In genomic region chr7:1576521-1577253, GRCh38 we compare ENCODE assay signal across 22 cellular contexts. TPM values are rescaled to one million over a fixed set of nuclear protein-coding genes. Genes with fewer than 3 reads are reported as not detected.
DNase-seq lines count a peak whose midpoint lies in the region; ATAC-seq and TF ChIP-seq lines count a peak whose summit lies in the region.
"Had no signal": no experiment of that assay in that cellular context is flagged by ENCODE, and none has a peak within 500 bp of the region (broad histone marks: within the 10 kb centered on the region; RNA-seq: fewer than 3 reads in every experiment).

No MANE protein-coding gene starts in this region.

- H4K91ac ChIP-seq in neuronal stem cell (ENCODE audit: low read depth, low read length, poor library complexity): no peak overlapping the region

- H3K79me1 ChIP-seq in neuronal stem cell (ENCODE audit: low read depth, low read length): no peaks in the 10 kb centered on the region

- H3K4me2 ChIP-seq in neuronal stem cell (ENCODE audit: insufficient read depth, low read length, poor library complexity, severe bottlenecking): no peak overlapping the region

- H4K8ac ChIP-seq in neuronal stem cell (ENCODE audit: low read depth, low read length): no peak overlapping the region

- TF ChIP-seq CTCF in WTC11 (IDR thresholded peaks at IDR 0.05): no peak
- no peak for TF ChIP-seq CTCF in tibial nerve (IDR thresholded peaks at IDR 0.05)
- no peak for TF ChIP-seq CTCF in gastroesophageal sphincter (IDR thresholded peaks at IDR 0.05)

- no peak overlapping the region for H2BK120ac ChIP-seq in neuronal stem cell (ENCODE audit: low read depth, low read length)

- POLR2A ChIA-PET in WTC11 (lab: Charles Lee): no interaction called here

- H3K18ac ChIP-seq in neuronal stem cell (ENCODE audit: low read length): no peak overlapping the region

- H2BK12ac ChIP-seq in neuronal stem cell (ENCODE audit: low read length): no peak overlapping the region

- TF ChIP-seq POLR2A in tibial nerve (IDR thresholded peaks at IDR 0.05): no peak
- TF ChIP-seq POLR2A in gastroesophageal sphincter (IDR thresholded peaks at IDR 0.05): no peak

- no peak overlapping the region for H2AK5ac ChIP-seq in neuronal stem cell (ENCODE audit: low read depth, low read length)

- peak; percentile 10 for DNase-seq in left ventricle myocardium superior
- no peak for DNase-seq in left cardiac atrium
- DNase-seq in WTC11 (ENCODE audit: low spot score): peak; percentile 54
- peak; percentile 95 for DNase-seq in iPS DF 4.7 (ENCODE audit: extremely low read depth, low spot score)
- no peak for DNase-seq in neuronal stem cell (ENCODE audit: low spot score)
- no peak for DNase-seq in tibial nerve (ENCODE audit: low spot score in 2 of 2)
- DNase-seq in activated CD8-positive, alpha-beta memory T cell treated with anti-CD3 and anti-CD28 coated beads for 24 hours: no peak
- DNase-seq: Calu3, DMS153, GOT3, Karpas-422, NCI-H1092, NCI-H1417 treated with DMSO at 0.1 percent for 48 hours, NCI-H1694 treated with DMSO at 0.1 percent for 48 hours, NCI-H2081, NCI-H2227 treated with DMSO at 0.1 percent for 48 hours, NCI-H526 treated with DMSO at 0.1 percent for 48 hours, SIG-M5 had no signal

- H3K27ac Mint-ChIP-seq in WTC11: peak overlapping the region; percentile 81

- no peaks in the 10 kb centered on the region for H3K36me3 ChIP-seq in neuronal stem cell (replicated peaks in 1 of 2; ENCODE audit: control insufficient read depth in 2 of 2, insufficient read depth in 2 of 2, low read length in 2 of 2)
- peaks cover 0 to 12% (median 0%) of the 10 kb centered on the region in 3 donors for H3K36me3 ChIP-seq in tibial nerve
- H3K36me3 ChIP-seq in gastroesophageal sphincter: no peaks in the 10 kb centered on the region

- peaks cover 15% of the 10 kb centered on the region for H3K9me3 Mint-ChIP-seq in WTC11

- no peak overlapping the region for H3K9ac ChIP-seq in neuronal stem cell (ENCODE audit: low read depth, low read length, poor library complexity)

- H3K4me3 ChIP-seq in neuronal stem cell (ENCODE audit: low read length in 2 of 2): no peak overlapping the region
- H3K4me3 ChIP-seq in tibial nerve: no peak overlapping the region
- H3K4me3 ChIP-seq in gastroesophageal sphincter: no peak overlapping the region
- H3K4me3 ChIP-seq: SK-N-MC had no signal

- H3K27me3 ChIP-seq in neuronal stem cell (ENCODE audit: control insufficient read depth in 3 of 3, insufficient read depth in 3 of 3, low read depth in 1 of 3, low read length in 3 of 3) (no peaks in the 10 kb centered on the region), tibial nerve (no peaks in the 10 kb centered on the region), gastroesophageal sphincter (no peaks in the 10 kb centered on the region)

- peaks cover 43% of the 10 kb centered on the region for H3K4me1 Mint-ChIP-seq in WTC11

- no peak overlapping the region for H3K4me3 Mint-ChIP-seq in WTC11

- TF ChIP-seq EP300 in tibial nerve (IDR thresholded peaks at IDR 0.05) (no peak), gastroesophageal sphincter (IDR thresholded peaks at IDR 0.05) (no peak)

- CTCF ChIA-PET in WTC11 (lab: Charles Lee): interaction anchor here (1.0 to 1.3 kb wide), 2 partner anchors 103 to 547 kb away, joined by 3 to 6 read pairs; no protein-coding TSS in a partner anchor

- H3K27ac ChIP-seq in neuronal stem cell (replicated peaks; ENCODE audit: low read length) (no peak overlapping the region), tibial nerve (no peak overlapping the region), gastroesophageal sphincter (no peak overlapping the region)
- H3K27ac ChIP-seq: RWPE1, SK-N-MC had no signal

- H3K14ac ChIP-seq in neuronal stem cell (ENCODE audit: low read length): no peak overlapping the region

- no peaks in the 10 kb centered on the region for H3K9me3 ChIP-seq in neuronal stem cell (replicated peaks in 1 of 2; ENCODE audit: control insufficient read depth in 2 of 2, insufficient read depth in 1 of 2, low read depth in 1 of 2, low read length in 2 of 2)
- no peaks in the 10 kb centered on the region for H3K9me3 ChIP-seq in tibial nerve
- no peaks in the 10 kb centered on the region for H3K9me3 ChIP-seq in gastroesophageal sphincter

- peak overlapping the region; percentile 5 for H2BK5ac ChIP-seq in neuronal stem cell (ENCODE audit: low read length)

- intact Hi-C loops in left ventricle myocardium superior (cut with micrococcal nuclease): no loop called here
- intact Hi-C loops in left cardiac atrium (cut with DNase I): loop anchor here (5.0 kb wide), 1 partner anchor 636 kb away; no protein-coding TSS in a partner anchor

- H2BK15ac ChIP-seq in neuronal stem cell (ENCODE audit: low read length): no peak overlapping the region

- no peaks in the 10 kb centered on the region for H3K27me3 Mint-ChIP-seq in WTC11 (ENCODE audit: low read depth)

- ATAC-seq in left ventricle myocardium superior (no peak), left cardiac atrium (no peak), WTC11 (peak; percentile 67), gastroesophageal sphincter (no peak)
- ATAC-seq: Panc1 had no signal

- H3K4me1 ChIP-seq in neuronal stem cell (ENCODE audit: control insufficient read depth in 2 of 2, insufficient read depth in 1 of 2, low read depth in 1 of 2, low read length in 2 of 2) (peaks cover 0 to 2% of the 10 kb centered on the region in 2 donors), tibial nerve (peaks cover 0 to 24% (median 14%) of the 10 kb centered on the region in 4 donors), gastroesophageal sphincter (peaks cover 0 to 14% (median 6%) of the 10 kb centered on the region in 3 donors)

- no peak overlapping the region for H2AFZ ChIP-seq in neuronal stem cell (ENCODE audit: low read length)

- H3K36me3 Mint-ChIP-seq in WTC11: peaks cover 12% of the 10 kb centered on the region

- H3K23ac ChIP-seq in neuronal stem cell (ENCODE audit: low read depth, low read length, poor library complexity): no peak overlapping the region

- no CpG with 5 or more reads among the region's 15 CpGs for WGBS in neuronal stem cell (ENCODE audit: extremely low coverage in 2 of 2, insufficient read length in 2 of 2, insufficient replicate concordance in 1 of 2), 2 donors
- 61 to 69% methylated on average over 15 of the region's 15 CpGs for WGBS in tibial nerve, 2 donors
- WGBS in gastroesophageal sphincter (ENCODE audit: low coverage in 1 of 2), 2 donors: 55 to 58% methylated on average over 7 to 14 of the region's 15 CpGs

- H3K4ac ChIP-seq in neuronal stem cell (ENCODE audit: low read length): no peak overlapping the region

TF ChIP-seq in WTC11, 78 proteins besides CTCF, POLR2A, EP300 and RAD21 (continues in another document):
- TF ChIP-seq MAX (CRISPR knock-in tag; IDR thresholded peaks at IDR 0.05) (peak; percentile 46; the same call in 1 of the 2 replicates), AFF4 (CRISPR knock-in tag; IDR thresholded peaks at IDR 0.05; ENCODE audit: borderline replicate concordance) (no peak), ZNF423 (CRISPR knock-in tag; IDR thresholded peaks at IDR 0.05) (peak; percentile 70; the same call in 1 of the 2 replicates)

RNA-seq across cellular contexts. Expression of gene PSMG3, which starts 6.9 kb away (rescaled TPM):
- 11.8 TPM for total RNA-seq in left ventricle myocardium superior
- total RNA-seq in left cardiac atrium: 10 to 100 TPM; 14.3 to 15.0 TPM
- total RNA-seq in WTC11 (2021): 33.3 to 50.7 TPM (median 45.9 TPM) in 3 replicates
- polyA plus RNA-seq in neuronal stem cell (2013, experiment 1 of 2): 16.9 TPM
- 15.7 TPM for polyA plus RNA-seq in neuronal stem cell (2013, experiment 2 of 2)
- 10 to 100 TPM; 36.3 to 42.3 (median 39.5) TPM for total RNA-seq in tibial nerve
- total RNA-seq in gastroesophageal sphincter: 10 to 100 TPM; 27.7 to 36.6 (median 35.7) TPM

RNA-seq across cellular contexts. Expression of gene TMEM184A, which starts 20.7 kb away (rescaled TPM):
- total RNA-seq in left ventricle myocardium superior (0.22 TPM), left cardiac atrium (under 1 TPM; 0.18 to 0.31 TPM), WTC11 (2021) (1.3 to 1.4 TPM (median 1.3 TPM) in 3 replicates), tibial nerve (1 to 10 TPM in 1 of 4 donors, under 1 TPM in 1, not detected in 2; 0.66 to 2.5 TPM), gastroesophageal sphincter (1 to 10 TPM in 1 of 4 donors, under 1 TPM in 2, not detected in 1; 0.15 to 1.5 (median 0.31) TPM)
- polyA plus RNA-seq in neuronal stem cell (2013, experiment 1 of 2): 0.32 TPM
- 0.28 TPM for polyA plus RNA-seq in neuronal stem cell (2013, experiment 2 of 2)

RNA-seq across cellular contexts. Expression of gene MAFK, which starts 46.2 kb away (rescaled TPM):
- total RNA-seq in left ventricle myocardium superior (47.2 TPM), left cardiac atrium (10 to 100 TPM; 43.6 to 73.1 TPM), WTC11 (2021) (15.7 to 21.7 TPM (median 18.7 TPM) in 3 replicates), tibial nerve (100 to 1,000 TPM in 2 of 4 donors, 10 to 100 TPM in 2; 41.3 to 117 (median 74.5) TPM), gastroesophageal sphincter (100 to 1,000 TPM in 1 of 4 donors, 10 to 100 TPM in 3; 64.6 to 104 (median 77.0) TPM)
- polyA plus RNA-seq in neuronal stem cell (2013, experiment 1 of 2): 4.4 TPM
- 4.1 TPM for polyA plus RNA-seq in neuronal stem cell (2013, experiment 2 of 2)

Comparison
In these comparisons a context has a peak if more than half of its experiments do, and no peak if none do; other contexts are left out.
1. DNase-seq: peak in left ventricle myocardium superior (single experiment), WTC11 (single experiment) and iPS DF 4.7 (single experiment); none in left cardiac atrium (single experiment), neuronal stem cell (single experiment), tibial nerve (0 of 2) and activated CD8-positive, alpha-beta memory T cell treated with anti-CD3 and anti-CD28 coated beads for 24 hours (single experiment).